Comparison of ENCODE assay signal across 12 cellular contexts in genomic region chr1:219518168-219518905, GRCh38.
A peak's percentile ranks its signal among the peaks of the same experiment; 100 is the strongest.
DNase-seq lines count a peak whose midpoint lies in the region; ATAC-seq, FAIRE-seq and TF ChIP-seq lines count a peak whose summit lies in the region.
"Had no signal": no experiment of that assay in that cellular context is flagged by ENCODE, and none has a peak within 500 bp of the region (broad histone marks: within the 10 kb centered on the region; RNA-seq: fewer than 3 reads in every experiment).

No MANE protein-coding gene starts in this region.

- H3K4me3 Mint-ChIP-seq in effector memory CD8-positive, alpha-beta T cell = no peak overlapping the region

- TF ChIP-seq POLR2A in H54 (IDR thresholded peaks at IDR 0.05; ENCODE audit: low read depth, low read length) = no peak

- TF ChIP-seq CTCF in foreskin keratinocyte (conservative IDR thresholded peaks at IDR 0.05) = no peak

- H3K27me3 ChIP-seq in foreskin keratinocyte = no peaks in the 10 kb centered on the region
- H3K27me3 ChIP-seq: colonic mucosa, upper lobe of left lung had no signal

- peaks cover 3% of the 10 kb centered on the region for H3K4me1 ChIP-seq in foreskin keratinocyte
- H3K4me1 ChIP-seq: colonic mucosa, upper lobe of left lung had no signal

- no peak overlapping the region for H3K27ac ChIP-seq in foreskin keratinocyte
- H3K27ac ChIP-seq: colonic mucosa, upper lobe of left lung had no signal

- no peaks in the 10 kb centered on the region for H3K27me3 Mint-ChIP-seq in effector memory CD8-positive, alpha-beta T cell

- peaks cover 0 to 3% of the 10 kb centered on the region in 2 donors for H3K9me3 Mint-ChIP-seq in effector memory CD8-positive, alpha-beta T cell

- ATAC-seq in SK-N-SH treated with all-trans-retinoic acid at 6 μM for 48 hours (peak; percentile 97), foreskin keratinocyte (peak; percentile 81), GM18858 (IDR thresholded peaks at IDR 0.05; ENCODE audit: unreplicated experiment) (no peak), HG02840 (IDR thresholded peaks at IDR 0.05; ENCODE audit: low FRiP score, unreplicated experiment) (no peak)
- ATAC-seq in effector memory CD8-positive, alpha-beta T cell (replicated peaks) = no peak

- peak; percentile 84 for DNase-seq in A172 (ENCODE audit: low spot score)
- peak; percentile 33 for DNase-seq in H54 (ENCODE audit: insufficient read length, low spot score)
- peak; percentile 5 to 59 for DNase-seq in foreskin keratinocyte
- no peak for DNase-seq in effector memory CD8-positive, alpha-beta T cell
- no peak for DNase-seq in cerebellum (ENCODE audit: low spot score)
- DNase-seq: activated gamma-delta T cell, colonic mucosa, upper lobe of left lung had no signal

- H3K4me1 Mint-ChIP-seq in effector memory CD8-positive, alpha-beta T cell (ENCODE audit: low read depth in 2 of 2) = no peaks in the 10 kb centered on the region

- no peak overlapping the region for H3K27ac Mint-ChIP-seq in effector memory CD8-positive, alpha-beta T cell

- H3K36me3 Mint-ChIP-seq in effector memory CD8-positive, alpha-beta T cell (ENCODE audit: insufficient read depth) = no peaks in the 10 kb centered on the region

- FAIRE-seq in H54 (lab: Jason Lieb, UNC) = peak; percentile 90
- FAIRE-seq: frontal cortex had no signal

TF ChIP-seq in SK-N-SH treated with all-trans-retinoic acid at 6 μM for 48 hours, 23 proteins besides CTCF, POLR2A, EP300 and RAD21:
- TF ChIP-seq ZFP3 (CRISPR knock-in tag; IDR thresholded peaks at IDR 0.05) (no peak; the same call in 1 of the 2 replicates), ZNF565 (CRISPR knock-in tag; conservative IDR thresholded peaks at IDR 0.05; ENCODE audit: low read depth) (no peak), BACH2 (CRISPR knock-in tag; IDR thresholded peaks at IDR 0.05; ENCODE audit: borderline replicate concordance) (no peak), POU6F1 (CRISPR knock-in tag; IDR thresholded peaks at IDR 0.05; ENCODE audit: borderline replicate concordance, low read depth) (no peak; the same call in 1 of the 2 replicates), RARB (CRISPR knock-in tag; IDR thresholded peaks at IDR 0.05) (peak; percentile 71; the same call in 1 of the 2 replicates), ARNTL (CRISPR knock-in tag; IDR thresholded peaks at IDR 0.05; ENCODE audit: borderline replicate concordance, low read depth) (no peak), TOX (CRISPR knock-in tag; IDR thresholded peaks at IDR 0.05; ENCODE audit: borderline replicate concordance) (peak; percentile 94), ISL1 (CRISPR knock-in tag; IDR thresholded peaks at IDR 0.05) (peak; percentile 99), CSDC2 (CRISPR knock-in tag; IDR thresholded peaks at IDR 0.05) (no peak), SNAI2 (CRISPR knock-in tag; IDR thresholded peaks at IDR 0.05) (no peak; the same call in 1 of the 2 replicates), ZC3H10 (CRISPR knock-in tag; IDR thresholded peaks at IDR 0.05) (peak; percentile 86; the same call in 1 of the 2 replicates), OSR1 (CRISPR knock-in tag; IDR thresholded peaks at IDR 0.05) (0 out of 2 replicates have a peak, but pooled peaks have one; percentile 28), ZNF8 (CRISPR knock-in tag; IDR thresholded peaks at IDR 0.05) (no peak; the same call in 1 of the 2 replicates), GLIS3 (CRISPR knock-in tag; IDR thresholded peaks at IDR 0.05) (peak; percentile 96), ESRRG (CRISPR knock-in tag; IDR thresholded peaks at IDR 0.05) (no peak; the same call in 1 of the 2 replicates), TCF4 (CRISPR knock-in tag; IDR thresholded peaks at IDR 0.05; ENCODE audit: borderline replicate concordance) (peak; percentile 97; the same call in 1 of the 2 replicates)
- TF ChIP-seq, protein P1, sequence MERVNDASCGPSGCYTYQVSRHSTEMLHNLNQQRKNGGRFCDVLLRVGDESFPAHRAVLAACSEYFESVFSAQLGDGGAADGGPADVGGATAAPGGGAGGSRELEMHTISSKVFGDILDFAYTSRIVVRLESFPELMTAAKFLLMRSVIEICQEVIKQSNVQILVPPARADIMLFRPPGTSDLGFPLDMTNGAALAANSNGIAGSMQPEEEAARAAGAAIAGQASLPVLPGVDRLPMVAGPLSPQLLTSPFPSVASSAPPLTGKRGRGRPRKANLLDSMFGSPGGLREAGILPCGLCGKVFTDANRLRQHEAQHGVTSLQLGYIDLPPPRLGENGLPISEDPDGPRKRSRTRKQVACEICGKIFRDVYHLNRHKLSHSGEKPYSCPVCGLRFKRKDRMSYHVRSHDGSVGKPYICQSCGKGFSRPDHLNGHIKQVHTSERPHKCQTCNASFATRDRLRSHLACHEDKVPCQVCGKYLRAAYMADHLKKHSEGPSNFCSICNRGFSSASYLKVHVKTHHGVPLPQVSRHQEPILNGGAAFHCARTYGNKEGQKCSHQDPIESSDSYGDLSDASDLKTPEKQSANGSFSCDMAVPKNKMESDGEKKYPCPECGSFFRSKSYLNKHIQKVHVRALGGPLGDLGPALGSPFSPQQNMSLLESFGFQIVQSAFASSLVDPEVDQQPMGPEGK (CRISPR knock-in tag; IDR thresholded peaks at IDR 0.05; ENCODE audit: borderline replicate concordance) = peak; percentile 98
- TF ChIP-seq, protein P2, sequence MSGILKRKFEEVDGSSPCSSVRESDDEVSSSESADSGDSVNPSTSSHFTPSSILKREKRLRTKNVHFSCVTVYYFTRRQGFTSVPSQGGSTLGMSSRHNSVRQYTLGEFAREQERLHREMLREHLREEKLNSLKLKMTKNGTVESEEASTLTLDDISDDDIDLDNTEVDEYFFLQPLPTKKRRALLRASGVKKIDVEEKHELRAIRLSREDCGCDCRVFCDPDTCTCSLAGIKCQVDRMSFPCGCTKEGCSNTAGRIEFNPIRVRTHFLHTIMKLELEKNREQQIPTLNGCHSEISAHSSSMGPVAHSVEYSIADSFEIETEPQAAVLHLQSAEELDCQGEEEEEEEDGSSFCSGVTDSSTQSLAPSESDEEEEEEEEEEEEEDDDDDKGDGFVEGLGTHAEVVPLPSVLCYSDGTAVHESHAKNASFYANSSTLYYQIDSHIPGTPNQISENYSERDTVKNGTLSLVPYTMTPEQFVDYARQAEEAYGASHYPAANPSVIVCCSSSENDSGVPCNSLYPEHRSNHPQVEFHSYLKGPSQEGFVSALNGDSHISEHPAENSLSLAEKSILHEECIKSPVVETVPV (CRISPR knock-in tag; IDR thresholded peaks at IDR 0.05) = no peak; the same call in 1 of the 2 replicates
- TF ChIP-seq, protein P3, sequence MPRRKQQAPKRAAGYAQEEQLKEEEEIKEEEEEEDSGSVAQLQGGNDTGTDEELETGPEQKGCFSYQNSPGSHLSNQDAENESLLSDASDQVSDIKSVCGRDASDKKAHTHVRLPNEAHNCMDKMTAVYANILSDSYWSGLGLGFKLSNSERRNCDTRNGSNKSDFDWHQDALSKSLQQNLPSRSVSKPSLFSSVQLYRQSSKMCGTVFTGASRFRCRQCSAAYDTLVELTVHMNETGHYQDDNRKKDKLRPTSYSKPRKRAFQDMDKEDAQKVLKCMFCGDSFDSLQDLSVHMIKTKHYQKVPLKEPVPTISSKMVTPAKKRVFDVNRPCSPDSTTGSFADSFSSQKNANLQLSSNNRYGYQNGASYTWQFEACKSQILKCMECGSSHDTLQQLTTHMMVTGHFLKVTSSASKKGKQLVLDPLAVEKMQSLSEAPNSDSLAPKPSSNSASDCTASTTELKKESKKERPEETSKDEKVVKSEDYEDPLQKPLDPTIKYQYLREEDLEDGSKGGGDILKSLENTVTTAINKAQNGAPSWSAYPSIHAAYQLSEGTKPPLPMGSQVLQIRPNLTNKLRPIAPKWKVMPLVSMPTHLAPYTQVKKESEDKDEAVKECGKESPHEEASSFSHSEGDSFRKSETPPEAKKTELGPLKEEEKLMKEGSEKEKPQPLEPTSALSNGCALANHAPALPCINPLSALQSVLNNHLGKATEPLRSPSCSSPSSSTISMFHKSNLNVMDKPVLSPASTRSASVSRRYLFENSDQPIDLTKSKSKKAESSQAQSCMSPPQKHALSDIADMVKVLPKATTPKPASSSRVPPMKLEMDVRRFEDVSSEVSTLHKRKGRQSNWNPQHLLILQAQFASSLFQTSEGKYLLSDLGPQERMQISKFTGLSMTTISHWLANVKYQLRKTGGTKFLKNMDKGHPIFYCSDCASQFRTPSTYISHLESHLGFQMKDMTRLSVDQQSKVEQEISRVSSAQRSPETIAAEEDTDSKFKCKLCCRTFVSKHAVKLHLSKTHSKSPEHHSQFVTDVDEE (CRISPR knock-in tag; IDR thresholded peaks at IDR 0.05) = 0 out of 2 replicates have a peak, but pooled peaks have one; percentile 56
- TF ChIP-seq, protein P4, sequence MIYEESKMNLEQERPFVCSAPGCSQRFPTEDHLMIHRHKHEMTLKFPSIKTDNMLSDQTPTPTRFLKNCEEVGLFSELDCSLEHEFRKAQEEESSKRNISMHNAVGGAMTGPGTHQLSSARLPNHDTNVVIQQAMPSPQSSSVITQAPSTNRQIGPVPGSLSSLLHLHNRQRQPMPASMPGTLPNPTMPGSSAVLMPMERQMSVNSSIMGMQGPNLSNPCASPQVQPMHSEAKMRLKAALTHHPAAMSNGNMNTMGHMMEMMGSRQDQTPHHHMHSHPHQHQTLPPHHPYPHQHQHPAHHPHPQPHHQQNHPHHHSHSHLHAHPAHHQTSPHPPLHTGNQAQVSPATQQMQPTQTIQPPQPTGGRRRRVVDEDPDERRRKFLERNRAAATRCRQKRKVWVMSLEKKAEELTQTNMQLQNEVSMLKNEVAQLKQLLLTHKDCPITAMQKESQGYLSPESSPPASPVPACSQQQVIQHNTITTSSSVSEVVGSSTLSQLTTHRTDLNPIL (CRISPR knock-in tag; IDR thresholded peaks at IDR 0.05; ENCODE audit: low read depth) = no peak

Comparison
In these comparisons a context has a peak if more than half of its experiments do, and no peak if none do; other contexts are left out.
1. DNase-seq: peak in A172 (single experiment), H54 (single experiment) and foreskin keratinocyte (2 of 2); none in effector memory CD8-positive, alpha-beta T cell (0 of 3) and cerebellum (single experiment).
2. ATAC-seq: peak in SK-N-SH treated with all-trans-retinoic acid at 6 μM for 48 hours (single experiment) and foreskin keratinocyte (single experiment); none in effector memory CD8-positive, alpha-beta T cell (single experiment), GM18858 (single experiment) and HG02840 (single experiment).